In the genomic region with DNA sequence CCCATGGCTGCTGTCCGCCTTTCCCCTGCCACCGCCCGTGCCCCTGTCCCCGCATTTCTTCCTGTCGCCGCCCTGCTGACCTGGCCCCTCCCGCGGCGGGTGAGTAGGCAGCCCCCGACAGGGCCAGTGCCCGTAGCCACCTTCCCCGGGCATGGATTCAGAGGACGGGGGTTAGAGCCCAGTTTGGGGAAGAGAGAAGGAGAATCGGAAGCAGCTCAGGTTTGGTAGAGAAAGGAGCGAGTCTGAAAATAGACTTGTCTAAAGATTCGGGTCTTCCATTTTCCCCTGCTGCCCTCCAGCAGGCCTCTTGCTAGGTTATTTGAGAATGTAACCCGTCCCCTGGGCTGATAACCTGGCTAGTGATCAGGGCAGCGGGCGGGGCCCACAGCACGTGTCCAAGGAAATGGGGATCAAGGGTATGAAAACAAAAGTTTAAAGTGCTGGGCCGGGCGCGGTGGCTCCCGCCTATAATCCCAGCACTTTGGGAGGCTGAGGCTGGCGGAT, we compare ENCODE assay signal across 8 cellular contexts. TPM values are rescaled to one million over a fixed set of nuclear protein-coding genes. Genes with fewer than 3 reads are reported as not detected.
DNase-seq lines count a peak whose midpoint lies in the region; ATAC-seq and TF ChIP-seq lines count a peak whose summit lies in the region.

No MANE protein-coding gene starts in this region.

- peaks cover 33% of the 10 kb centered on the region for H3K4me1 Mint-ChIP-seq in activated CD8-positive, alpha-beta memory T cell treated with anti-CD3 and anti-CD28 coated beads, Interleukin-2, amount 10 ng/mL, durations not matched to agents 7 days and 5 days
- H3K4me1 Mint-ChIP-seq in glutamatergic neuron (ENCODE audit: low read depth, unreplicated experiment): peaks cover 2% of the 10 kb centered on the region
- H3K4me1 Mint-ChIP-seq in stimulated activated naive CD8-positive, alpha-beta T cell treated with anti-CD3 and anti-CD28 coated beads, Interleukin-15, amount 100 ng/mL, for 72 hours: peaks cover 28% of the 10 kb centered on the region

- ATAC-seq in activated CD8-positive, alpha-beta memory T cell treated with anti-CD3 and anti-CD28 coated beads, Interleukin-2, amount 10 ng/mL, durations not matched to agents 7 days and 5 days: no peak
- ATAC-seq in stimulated activated naive CD8-positive, alpha-beta T cell treated with anti-CD3 and anti-CD28 coated beads, Interleukin-15, amount 100 ng/mL, for 72 hours: no peak
- ATAC-seq in GM19035 (IDR thresholded peaks at IDR 0.05; ENCODE audit: unreplicated experiment): no peak
- ATAC-seq in GM21786 (IDR thresholded peaks at IDR 0.05; ENCODE audit: unreplicated experiment): no peak
- ATAC-seq in GM21737 (IDR thresholded peaks at IDR 0.05; ENCODE audit: unreplicated experiment): no peak

- DNase-seq in activated CD8-positive, alpha-beta memory T cell treated with anti-CD3 and anti-CD28 coated beads, Interleukin-2, amount 10 ng/mL, durations not matched to agents 7 days and 5 days: no peak
- DNase-seq in activated CD8-positive, alpha-beta memory T cell treated with anti-CD3 and anti-CD28 coated beads for 24 hours: no peak
- DNase-seq in PC-9: peak; percentile 74 to 78
- no peak for DNase-seq in glutamatergic neuron
- DNase-seq in stimulated activated naive CD8-positive, alpha-beta T cell treated with anti-CD3 and anti-CD28 coated beads, Interleukin-15, amount 100 ng/mL, for 72 hours: no peak

- no peaks in the 10 kb centered on the region for H3K9me3 ChIP-seq in PC-9 (ENCODE audit: insufficient read depth, low read depth)

- H3K4me3 ChIP-seq in PC-9: peak overlapping the region; percentile 55

- peak overlapping the region; percentile 51 for H3K27ac ChIP-seq in PC-9

- H3K4me2 ChIP-seq in PC-9: peak overlapping the region; percentile 67

- H4K20me1 ChIP-seq in PC-9 (ENCODE audit: insufficient read depth): no peaks in the 10 kb centered on the region

- CTCF ChIA-PET in activated CD8-positive, alpha-beta memory T cell treated with anti-CD3 and anti-CD28 coated beads, Interleukin-2, amount 10 ng/mL, durations not matched to agents 7 days and 5 days (lab: Charles Lee): interaction anchor here (1.4 to 19.2 kb wide), 6 partner anchors 10 to 125 kb away, joined by 3 to 370 read pairs (median 8); a partner anchor contains a TSS
- CTCF ChIA-PET in PC-9 (lab: Charles Lee): interaction anchor here (0.6 to 1.6 kb wide), 5 partner anchors 15 to 40 kb away, joined by 3 to 15 read pairs (median 5); a partner anchor contains a TSS

- H3K9me2 ChIP-seq in PC-9 (ENCODE audit: insufficient read depth): no peaks in the 10 kb centered on the region

- TF ChIP-seq CTCF in PC-9 (conservative IDR thresholded peaks at IDR 0.05) (no peak), glutamatergic neuron (IDR thresholded peaks at IDR 0.05; ENCODE audit: partially characterized antibody, unreplicated experiment) (no peak)

- no peaks in the 10 kb centered on the region for H3K36me3 Mint-ChIP-seq in activated CD8-positive, alpha-beta memory T cell treated with anti-CD3 and anti-CD28 coated beads, Interleukin-2, amount 10 ng/mL, durations not matched to agents 7 days and 5 days
- H3K36me3 Mint-ChIP-seq in glutamatergic neuron (ENCODE audit: unreplicated experiment): no peaks in the 10 kb centered on the region

- peak overlapping the region; percentile 51 for H3K4me3 Mint-ChIP-seq in activated CD8-positive, alpha-beta memory T cell treated with anti-CD3 and anti-CD28 coated beads, Interleukin-2, amount 10 ng/mL, durations not matched to agents 7 days and 5 days
- peak overlapping the region; percentile 70 for H3K4me3 Mint-ChIP-seq in glutamatergic neuron (ENCODE audit: unreplicated experiment)
- H3K4me3 Mint-ChIP-seq in stimulated activated naive CD8-positive, alpha-beta T cell treated with anti-CD3 and anti-CD28 coated beads, Interleukin-15, amount 100 ng/mL, for 72 hours: peak overlapping the region; percentile 71 to 79

- peaks cover 29% of the 10 kb centered on the region for H3K27me3 Mint-ChIP-seq in activated CD8-positive, alpha-beta memory T cell treated with anti-CD3 and anti-CD28 coated beads, Interleukin-2, amount 10 ng/mL, durations not matched to agents 7 days and 5 days
- peaks cover 14% of the 10 kb centered on the region for H3K27me3 Mint-ChIP-seq in glutamatergic neuron (ENCODE audit: unreplicated experiment)
- H3K27me3 Mint-ChIP-seq in stimulated activated naive CD8-positive, alpha-beta T cell treated with anti-CD3 and anti-CD28 coated beads, Interleukin-15, amount 100 ng/mL, for 72 hours: peaks cover 48% of the 10 kb centered on the region

- H3K9me3 Mint-ChIP-seq in activated CD8-positive, alpha-beta memory T cell treated with anti-CD3 and anti-CD28 coated beads, Interleukin-2, amount 10 ng/mL, durations not matched to agents 7 days and 5 days (ENCODE audit: low read depth): no peaks in the 10 kb centered on the region
- peaks cover 1% of the 10 kb centered on the region for H3K9me3 Mint-ChIP-seq in glutamatergic neuron (ENCODE audit: unreplicated experiment)
- H3K9me3 Mint-ChIP-seq in stimulated activated naive CD8-positive, alpha-beta T cell treated with anti-CD3 and anti-CD28 coated beads, Interleukin-15, amount 100 ng/mL, for 72 hours: no peaks in the 10 kb centered on the region

- H3K4me1 ChIP-seq in PC-9 (replicated peaks; ENCODE audit: insufficient read depth): peaks cover 42% of the 10 kb centered on the region

- peaks cover 36% of the 10 kb centered on the region for H3F3A ChIP-seq in PC-9 (ENCODE audit: insufficient read depth, low read depth)

- TSS peak; percentile 61 for BruUV-seq in PC-9 (replicated peaks; lab: Mats Ljungman, UMichigan)

- H3K27me3 ChIP-seq in PC-9 (ENCODE audit: insufficient read depth, low read depth): no peaks in the 10 kb centered on the region

- intact Hi-C loops in PC-9 (cut with micrococcal nuclease; ENCODE audit: unreplicated experiment): loop anchor here (1.0 to 2.0 kb wide), 3 partner anchors 10 to 54 kb away; no protein-coding TSS in a partner anchor

- POLR2A ChIA-PET in PC-9 (lab: Charles Lee; ENCODE audit: unreplicated experiment): interaction anchor here (3.2 kb wide), 1 partner anchor 17 kb away, joined by 87 read pairs; a partner anchor contains a TSS

- H2AFZ ChIP-seq in PC-9: peak overlapping the region; percentile 68

- H3K27ac Mint-ChIP-seq in activated CD8-positive, alpha-beta memory T cell treated with anti-CD3 and anti-CD28 coated beads, Interleukin-2, amount 10 ng/mL, durations not matched to agents 7 days and 5 days: no peak overlapping the region
- H3K27ac Mint-ChIP-seq in glutamatergic neuron (ENCODE audit: unreplicated experiment): no peak overlapping the region
- no peak overlapping the region for H3K27ac Mint-ChIP-seq in stimulated activated naive CD8-positive, alpha-beta T cell treated with anti-CD3 and anti-CD28 coated beads, Interleukin-15, amount 100 ng/mL, for 72 hours

- H3K36me3 ChIP-seq in PC-9 (ENCODE audit: low read depth): no peaks in the 10 kb centered on the region

- H3K79me2 ChIP-seq in PC-9 (ENCODE audit: low read depth): peaks cover 12% of the 10 kb centered on the region; the same call in 1 of the 2 replicates

RNA-seq across cellular contexts. Expression of a gene that starts 7.9 kb away (rescaled TPM):
- total RNA-seq in activated CD8-positive, alpha-beta memory T cell treated with anti-CD3 and anti-CD28 coated beads, Interleukin-2, amount 10 ng/mL, durations not matched to agents 7 days and 5 days: under 1 TPM; 0.09 to 0.15 TPM
- 14.3 and 16.4 TPM in 2 replicates for total RNA-seq in PC-9 (2021)
- 0.39 TPM for total RNA-seq in glutamatergic neuron (ENCODE audit: unreplicated experiment)

RNA-seq across cellular contexts. Expression of a gene that starts 13.2 kb away (rescaled TPM):
- not detected for total RNA-seq in activated CD8-positive, alpha-beta memory T cell treated with anti-CD3 and anti-CD28 coated beads, Interleukin-2, amount 10 ng/mL, durations not matched to agents 7 days and 5 days
- 0.26 and 0.38 TPM in 2 replicates for total RNA-seq in PC-9 (2021)
- 31.1 TPM for total RNA-seq in glutamatergic neuron (ENCODE audit: unreplicated experiment)

RNA-seq across cellular contexts. Expression of a gene that starts 15.3 kb away (rescaled TPM):
- 1 to 10 TPM; 5.5 to 5.9 TPM for total RNA-seq in activated CD8-positive, alpha-beta memory T cell treated with anti-CD3 and anti-CD28 coated beads, Interleukin-2, amount 10 ng/mL, durations not matched to agents 7 days and 5 days
- total RNA-seq in PC-9 (2021) (226 and 242 TPM in 2 replicates), glutamatergic neuron (ENCODE audit: unreplicated experiment) (4.2 TPM)

RNA-seq across cellular contexts. Expression of a gene that starts 18.9 kb away (rescaled TPM):
- total RNA-seq in activated CD8-positive, alpha-beta memory T cell treated with anti-CD3 and anti-CD28 coated beads, Interleukin-2, amount 10 ng/mL, durations not matched to agents 7 days and 5 days: 10 to 100 TPM; 31.8 to 34.3 TPM
- total RNA-seq in PC-9 (2021): 118 and 186 TPM in 2 replicates
- 117 TPM for total RNA-seq in glutamatergic neuron (ENCODE audit: unreplicated experiment)

RNA-seq across cellular contexts. Expression of a gene that starts 19.0 kb away (rescaled TPM):
- 10 to 100 TPM; 45.6 to 51.5 TPM for total RNA-seq in activated CD8-positive, alpha-beta memory T cell treated with anti-CD3 and anti-CD28 coated beads, Interleukin-2, amount 10 ng/mL, durations not matched to agents 7 days and 5 days
- 69.9 and 109 TPM in 2 replicates for total RNA-seq in PC-9 (2021)
- 30.2 TPM for total RNA-seq in glutamatergic neuron (ENCODE audit: unreplicated experiment)

Comparison
In these comparisons a context has a peak if more than half of its experiments do, and no peak if none do; other contexts are left out.
1. DNase-seq: peak in PC-9 (2 of 2); none in activated CD8-positive, alpha-beta memory T cell treated with anti-CD3 and anti-CD28 coated beads, Interleukin-2, amount 10 ng/mL, durations not matched to agents 7 days and 5 days (single experiment), activated CD8-positive, alpha-beta memory T cell treated with anti-CD3 and anti-CD28 coated beads for 24 hours (single experiment), glutamatergic neuron (single experiment) and stimulated activated naive CD8-positive, alpha-beta T cell treated with anti-CD3 and anti-CD28 coated beads, Interleukin-15, amount 100 ng/mL, for 72 hours (0 of 2).
2. RNA of a gene that starts 7.9 kb away (total RNA-seq): 14.3 to 16.4 TPM in PC-9; 0.39 TPM in glutamatergic neuron (single experiment) and 0.09 to 0.15 TPM in activated CD8-positive, alpha-beta memory T cell treated with anti-CD3 and anti-CD28 coated beads, Interleukin-2, amount 10 ng/mL, durations not matched to agents 7 days and 5 days; every median in the first group is over 10 times any median in the second.
3. RNA of a gene that starts 13.2 kb away (total RNA-seq): 31.1 TPM in glutamatergic neuron (single experiment); 0.26 to 0.38 TPM in PC-9 and not detected in activated CD8-positive, alpha-beta memory T cell treated with anti-CD3 and anti-CD28 coated beads, Interleukin-2, amount 10 ng/mL, durations not matched to agents 7 days and 5 days; every median in the first group is over 10 times any median in the second.
4. RNA of a gene that starts 15.3 kb away (total RNA-seq): 226 to 242 TPM in PC-9; 5.5 to 5.9 TPM in activated CD8-positive, alpha-beta memory T cell treated with anti-CD3 and anti-CD28 coated beads, Interleukin-2, amount 10 ng/mL, durations not matched to agents 7 days and 5 days and 4.2 TPM in glutamatergic neuron (single experiment); every median in the first group is over 10 times any median in the second.
5. Peak in every context shown above with its lines, with median percentiles within 50 percentile points of each other: H3K4me3 Mint-ChIP-seq.